1 cellular context compared by ENCODE assay signal in the genomic region with DNA sequence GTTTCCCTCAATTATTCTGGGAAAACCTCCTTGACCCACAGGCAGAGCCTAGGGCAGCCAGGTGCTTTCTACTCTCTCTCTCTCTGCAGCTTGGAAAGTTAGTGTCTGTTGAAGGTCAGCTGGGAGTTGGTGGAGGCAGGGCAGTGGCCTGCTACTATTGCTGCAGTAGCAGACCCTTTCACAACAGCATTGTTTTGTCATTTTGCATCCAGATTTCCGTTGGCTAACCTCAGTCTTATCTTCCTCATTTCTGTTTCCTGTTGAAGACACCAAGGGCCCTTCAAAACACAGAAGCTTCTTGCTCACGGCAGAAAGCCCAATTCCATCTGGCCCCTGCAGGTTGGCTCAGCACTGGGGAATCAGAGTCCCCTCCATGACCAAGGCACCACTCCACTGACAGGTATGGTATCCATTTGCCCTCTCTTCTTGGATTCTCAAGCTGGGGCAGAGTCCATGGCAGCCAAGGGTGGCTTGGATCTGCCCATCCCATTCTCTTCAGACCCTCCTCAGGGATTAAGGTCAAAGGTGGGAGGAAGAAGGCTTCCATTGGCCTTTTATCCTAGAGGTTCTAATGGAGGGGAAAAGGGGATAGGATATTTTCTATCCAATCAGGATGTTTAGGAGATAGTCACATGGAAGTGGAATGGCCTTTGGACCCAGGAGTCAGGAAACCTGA.
TF ChIP-seq lines count a peak whose summit lies in the region.

No MANE protein-coding gene starts in this region.

TF ChIP-seq in K562, 482 proteins besides CTCF, POLR2A, EP300 and RAD21 (continued from another document and continues in another):
- TF ChIP-seq, protein P1, sequence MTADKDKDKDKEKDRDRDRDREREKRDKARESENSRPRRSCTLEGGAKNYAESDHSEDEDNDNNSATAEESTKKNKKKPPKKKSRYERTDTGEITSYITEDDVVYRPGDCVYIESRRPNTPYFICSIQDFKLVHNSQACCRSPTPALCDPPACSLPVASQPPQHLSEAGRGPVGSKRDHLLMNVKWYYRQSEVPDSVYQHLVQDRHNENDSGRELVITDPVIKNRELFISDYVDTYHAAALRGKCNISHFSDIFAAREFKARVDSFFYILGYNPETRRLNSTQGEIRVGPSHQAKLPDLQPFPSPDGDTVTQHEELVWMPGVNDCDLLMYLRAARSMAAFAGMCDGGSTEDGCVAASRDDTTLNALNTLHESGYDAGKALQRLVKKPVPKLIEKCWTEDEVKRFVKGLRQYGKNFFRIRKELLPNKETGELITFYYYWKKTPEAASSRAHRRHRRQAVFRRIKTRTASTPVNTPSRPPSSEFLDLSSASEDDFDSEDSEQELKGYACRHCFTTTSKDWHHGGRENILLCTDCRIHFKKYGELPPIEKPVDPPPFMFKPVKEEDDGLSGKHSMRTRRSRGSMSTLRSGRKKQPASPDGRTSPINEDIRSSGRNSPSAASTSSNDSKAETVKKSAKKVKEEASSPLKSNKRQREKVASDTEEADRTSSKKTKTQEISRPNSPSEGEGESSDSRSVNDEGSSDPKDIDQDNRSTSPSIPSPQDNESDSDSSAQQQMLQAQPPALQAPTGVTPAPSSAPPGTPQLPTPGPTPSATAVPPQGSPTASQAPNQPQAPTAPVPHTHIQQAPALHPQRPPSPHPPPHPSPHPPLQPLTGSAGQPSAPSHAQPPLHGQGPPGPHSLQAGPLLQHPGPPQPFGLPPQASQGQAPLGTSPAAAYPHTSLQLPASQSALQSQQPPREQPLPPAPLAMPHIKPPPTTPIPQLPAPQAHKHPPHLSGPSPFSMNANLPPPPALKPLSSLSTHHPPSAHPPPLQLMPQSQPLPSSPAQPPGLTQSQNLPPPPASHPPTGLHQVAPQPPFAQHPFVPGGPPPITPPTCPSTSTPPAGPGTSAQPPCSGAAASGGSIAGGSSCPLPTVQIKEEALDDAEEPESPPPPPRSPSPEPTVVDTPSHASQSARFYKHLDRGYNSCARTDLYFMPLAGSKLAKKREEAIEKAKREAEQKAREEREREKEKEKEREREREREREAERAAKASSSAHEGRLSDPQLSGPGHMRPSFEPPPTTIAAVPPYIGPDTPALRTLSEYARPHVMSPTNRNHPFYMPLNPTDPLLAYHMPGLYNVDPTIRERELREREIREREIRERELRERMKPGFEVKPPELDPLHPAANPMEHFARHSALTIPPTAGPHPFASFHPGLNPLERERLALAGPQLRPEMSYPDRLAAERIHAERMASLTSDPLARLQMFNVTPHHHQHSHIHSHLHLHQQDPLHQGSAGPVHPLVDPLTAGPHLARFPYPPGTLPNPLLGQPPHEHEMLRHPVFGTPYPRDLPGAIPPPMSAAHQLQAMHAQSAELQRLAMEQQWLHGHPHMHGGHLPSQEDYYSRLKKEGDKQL (CRISPR knock-in tag; IDR thresholded peaks at IDR 0.05; ENCODE audit: borderline replicate concordance), result no peak
- TF ChIP-seq ZBTB17 (CRISPR knock-in tag; IDR thresholded peaks at IDR 0.05) (no peak), ZNF695 (CRISPR knock-in tag; IDR thresholded peaks at IDR 0.05) (no peak), ZNF212 (CRISPR knock-in tag; IDR thresholded peaks at IDR 0.05) (no peak), ZNF561 (CRISPR knock-in tag; conservative IDR thresholded peaks at IDR 0.05) (no peak), ZNF584 (CRISPR knock-in tag; IDR thresholded peaks at IDR 0.05; ENCODE audit: low read depth) (no peak), PYGO2 (tag; IDR thresholded peaks at IDR 0.05) (no peak), KDM1A (IDR thresholded peaks at IDR 0.05) (peak; percentile 65 to 80; a peak in 3 of 4 replicates), KLF1 (tag; IDR thresholded peaks at IDR 0.05) (no peak), SIN3B (IDR thresholded peaks at IDR 0.05; ENCODE audit: low read depth) (no peak), MCM7 (IDR thresholded peaks at IDR 0.05) (no peak), ZNF77 (CRISPR knock-in tag; IDR thresholded peaks at IDR 0.05) (no peak), PHF21A (IDR thresholded peaks at IDR 0.05; ENCODE audit: borderline replicate concordance, low read depth) (peak; percentile 80; the same call in 1 of the 2 replicates), ARNT (IDR thresholded peaks at IDR 0.05) (peak in 1 of 2 experiments; percentile 73; a peak in 2 of 4 replicates), MTF1 (CRISPR knock-in tag; IDR thresholded peaks at IDR 0.05; ENCODE audit: borderline replicate concordance) (no peak), FOXA1 (IDR thresholded peaks at IDR 0.05; ENCODE audit: borderline replicate concordance) (no peak), MYNN (IDR thresholded peaks at IDR 0.05) (peak; percentile 55; the same call in 1 of the 2 replicates), MYNN (CRISPR knock-in tag; IDR thresholded peaks at IDR 0.05) (no peak), PPARD (CRISPR knock-in tag; IDR thresholded peaks at IDR 0.05) (no peak), ZNF551 (CRISPR knock-in tag; IDR thresholded peaks at IDR 0.05) (no peak)
- TF ChIP-seq, protein P2, sequence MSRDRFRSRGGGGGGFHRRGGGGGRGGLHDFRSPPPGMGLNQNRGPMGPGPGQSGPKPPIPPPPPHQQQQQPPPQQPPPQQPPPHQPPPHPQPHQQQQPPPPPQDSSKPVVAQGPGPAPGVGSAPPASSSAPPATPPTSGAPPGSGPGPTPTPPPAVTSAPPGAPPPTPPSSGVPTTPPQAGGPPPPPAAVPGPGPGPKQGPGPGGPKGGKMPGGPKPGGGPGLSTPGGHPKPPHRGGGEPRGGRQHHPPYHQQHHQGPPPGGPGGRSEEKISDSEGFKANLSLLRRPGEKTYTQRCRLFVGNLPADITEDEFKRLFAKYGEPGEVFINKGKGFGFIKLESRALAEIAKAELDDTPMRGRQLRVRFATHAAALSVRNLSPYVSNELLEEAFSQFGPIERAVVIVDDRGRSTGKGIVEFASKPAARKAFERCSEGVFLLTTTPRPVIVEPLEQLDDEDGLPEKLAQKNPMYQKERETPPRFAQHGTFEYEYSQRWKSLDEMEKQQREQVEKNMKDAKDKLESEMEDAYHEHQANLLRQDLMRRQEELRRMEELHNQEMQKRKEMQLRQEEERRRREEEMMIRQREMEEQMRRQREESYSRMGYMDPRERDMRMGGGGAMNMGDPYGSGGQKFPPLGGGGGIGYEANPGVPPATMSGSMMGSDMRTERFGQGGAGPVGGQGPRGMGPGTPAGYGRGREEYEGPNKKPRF (IDR thresholded peaks at IDR 0.05; ENCODE audit: low read depth, low read length), result no peak
- TF ChIP-seq, protein P3, sequence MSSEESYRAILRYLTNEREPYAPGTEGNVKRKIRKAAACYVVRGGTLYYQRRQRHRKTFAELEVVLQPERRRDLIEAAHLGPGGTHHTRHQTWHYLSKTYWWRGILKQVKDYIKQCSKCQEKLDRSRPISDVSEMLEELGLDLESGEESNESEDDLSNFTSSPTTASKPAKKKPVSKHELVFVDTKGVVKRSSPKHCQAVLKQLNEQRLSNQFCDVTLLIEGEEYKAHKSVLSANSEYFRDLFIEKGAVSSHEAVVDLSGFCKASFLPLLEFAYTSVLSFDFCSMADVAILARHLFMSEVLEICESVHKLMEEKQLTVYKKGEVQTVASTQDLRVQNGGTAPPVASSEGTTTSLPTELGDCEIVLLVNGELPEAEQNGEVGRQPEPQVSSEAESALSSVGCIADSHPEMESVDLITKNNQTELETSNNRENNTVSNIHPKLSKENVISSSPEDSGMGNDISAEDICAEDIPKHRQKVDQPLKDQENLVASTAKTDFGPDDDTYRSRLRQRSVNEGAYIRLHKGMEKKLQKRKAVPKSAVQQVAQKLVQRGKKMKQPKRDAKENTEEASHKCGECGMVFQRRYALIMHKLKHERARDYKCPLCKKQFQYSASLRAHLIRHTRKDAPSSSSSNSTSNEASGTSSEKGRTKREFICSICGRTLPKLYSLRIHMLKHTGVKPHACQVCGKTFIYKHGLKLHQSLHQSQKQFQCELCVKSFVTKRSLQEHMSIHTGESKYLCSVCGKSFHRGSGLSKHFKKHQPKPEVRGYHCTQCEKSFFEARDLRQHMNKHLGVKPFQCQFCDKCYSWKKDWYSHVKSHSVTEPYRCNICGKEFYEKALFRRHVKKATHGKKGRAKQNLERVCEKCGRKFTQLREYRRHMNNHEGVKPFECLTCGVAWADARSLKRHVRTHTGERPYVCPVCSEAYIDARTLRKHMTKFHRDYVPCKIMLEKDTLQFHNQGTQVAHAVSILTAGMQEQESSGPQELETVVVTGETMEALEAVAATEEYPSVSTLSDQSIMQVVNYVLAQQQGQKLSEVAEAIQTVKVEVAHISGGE (CRISPR knock-in tag; IDR thresholded peaks at IDR 0.05), result no peak
- TF ChIP-seq, protein P4, sequence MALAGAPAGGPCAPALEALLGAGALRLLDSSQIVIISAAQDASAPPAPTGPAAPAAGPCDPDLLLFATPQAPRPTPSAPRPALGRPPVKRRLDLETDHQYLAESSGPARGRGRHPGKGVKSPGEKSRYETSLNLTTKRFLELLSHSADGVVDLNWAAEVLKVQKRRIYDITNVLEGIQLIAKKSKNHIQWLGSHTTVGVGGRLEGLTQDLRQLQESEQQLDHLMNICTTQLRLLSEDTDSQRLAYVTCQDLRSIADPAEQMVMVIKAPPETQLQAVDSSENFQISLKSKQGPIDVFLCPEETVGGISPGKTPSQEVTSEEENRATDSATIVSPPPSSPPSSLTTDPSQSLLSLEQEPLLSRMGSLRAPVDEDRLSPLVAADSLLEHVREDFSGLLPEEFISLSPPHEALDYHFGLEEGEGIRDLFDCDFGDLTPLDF (CRISPR knock-in tag; IDR thresholded peaks at IDR 0.05), result no peak
- TF ChIP-seq, protein P5, sequence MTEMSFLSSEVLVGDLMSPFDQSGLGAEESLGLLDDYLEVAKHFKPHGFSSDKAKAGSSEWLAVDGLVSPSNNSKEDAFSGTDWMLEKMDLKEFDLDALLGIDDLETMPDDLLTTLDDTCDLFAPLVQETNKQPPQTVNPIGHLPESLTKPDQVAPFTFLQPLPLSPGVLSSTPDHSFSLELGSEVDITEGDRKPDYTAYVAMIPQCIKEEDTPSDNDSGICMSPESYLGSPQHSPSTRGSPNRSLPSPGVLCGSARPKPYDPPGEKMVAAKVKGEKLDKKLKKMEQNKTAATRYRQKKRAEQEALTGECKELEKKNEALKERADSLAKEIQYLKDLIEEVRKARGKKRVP (CRISPR knock-in tag; IDR thresholded peaks at IDR 0.05), result no peak
- TF ChIP-seq, protein P6, sequence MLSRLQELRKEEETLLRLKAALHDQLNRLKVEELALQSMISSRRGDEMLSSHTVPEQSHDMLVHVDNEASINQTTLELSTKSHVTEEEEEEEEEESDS (CRISPR knock-in tag; IDR thresholded peaks at IDR 0.05), result no peak
- TF ChIP-seq, protein P7, sequence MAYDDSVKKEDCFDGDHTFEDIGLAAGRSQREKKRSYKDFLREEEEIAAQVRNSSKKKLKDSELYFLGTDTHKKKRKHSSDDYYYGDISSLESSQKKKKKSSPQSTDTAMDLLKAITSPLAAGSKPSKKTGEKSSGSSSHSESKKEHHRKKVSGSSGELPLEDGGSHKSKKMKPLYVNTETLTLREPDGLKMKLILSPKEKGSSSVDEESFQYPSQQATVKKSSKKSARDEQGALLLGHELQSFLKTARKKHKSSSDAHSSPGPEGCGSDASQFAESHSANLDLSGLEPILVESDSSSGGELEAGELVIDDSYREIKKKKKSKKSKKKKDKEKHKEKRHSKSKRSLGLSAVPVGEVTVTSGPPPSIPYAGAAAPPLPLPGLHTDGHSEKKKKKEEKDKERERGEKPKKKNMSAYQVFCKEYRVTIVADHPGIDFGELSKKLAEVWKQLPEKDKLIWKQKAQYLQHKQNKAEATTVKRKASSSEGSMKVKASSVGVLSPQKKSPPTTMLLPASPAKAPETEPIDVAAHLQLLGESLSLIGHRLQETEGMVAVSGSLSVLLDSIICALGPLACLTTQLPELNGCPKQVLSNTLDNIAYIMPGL (CRISPR knock-in tag; IDR thresholded peaks at IDR 0.05), result no peak
- TF ChIP-seq, protein P8, sequence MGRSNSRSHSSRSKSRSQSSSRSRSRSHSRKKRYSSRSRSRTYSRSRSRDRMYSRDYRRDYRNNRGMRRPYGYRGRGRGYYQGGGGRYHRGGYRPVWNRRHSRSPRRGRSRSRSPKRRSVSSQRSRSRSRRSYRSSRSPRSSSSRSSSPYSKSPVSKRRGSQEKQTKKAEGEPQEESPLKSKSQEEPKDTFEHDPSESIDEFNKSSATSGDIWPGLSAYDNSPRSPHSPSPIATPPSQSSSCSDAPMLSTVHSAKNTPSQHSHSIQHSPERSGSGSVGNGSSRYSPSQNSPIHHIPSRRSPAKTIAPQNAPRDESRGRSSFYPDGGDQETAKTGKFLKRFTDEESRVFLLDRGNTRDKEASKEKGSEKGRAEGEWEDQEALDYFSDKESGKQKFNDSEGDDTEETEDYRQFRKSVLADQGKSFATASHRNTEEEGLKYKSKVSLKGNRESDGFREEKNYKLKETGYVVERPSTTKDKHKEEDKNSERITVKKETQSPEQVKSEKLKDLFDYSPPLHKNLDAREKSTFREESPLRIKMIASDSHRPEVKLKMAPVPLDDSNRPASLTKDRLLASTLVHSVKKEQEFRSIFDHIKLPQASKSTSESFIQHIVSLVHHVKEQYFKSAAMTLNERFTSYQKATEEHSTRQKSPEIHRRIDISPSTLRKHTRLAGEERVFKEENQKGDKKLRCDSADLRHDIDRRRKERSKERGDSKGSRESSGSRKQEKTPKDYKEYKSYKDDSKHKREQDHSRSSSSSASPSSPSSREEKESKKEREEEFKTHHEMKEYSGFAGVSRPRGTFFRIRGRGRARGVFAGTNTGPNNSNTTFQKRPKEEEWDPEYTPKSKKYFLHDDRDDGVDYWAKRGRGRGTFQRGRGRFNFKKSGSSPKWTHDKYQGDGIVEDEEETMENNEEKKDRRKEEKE (IDR thresholded peaks at IDR 0.05; ENCODE audit: borderline replicate concordance in 1 of 2, control insufficient read depth in 1 of 2, low read depth in 2 of 2, low read length in 1 of 2), result no peak; a peak in 1 of 4 replicates
- TF ChIP-seq, protein P9, sequence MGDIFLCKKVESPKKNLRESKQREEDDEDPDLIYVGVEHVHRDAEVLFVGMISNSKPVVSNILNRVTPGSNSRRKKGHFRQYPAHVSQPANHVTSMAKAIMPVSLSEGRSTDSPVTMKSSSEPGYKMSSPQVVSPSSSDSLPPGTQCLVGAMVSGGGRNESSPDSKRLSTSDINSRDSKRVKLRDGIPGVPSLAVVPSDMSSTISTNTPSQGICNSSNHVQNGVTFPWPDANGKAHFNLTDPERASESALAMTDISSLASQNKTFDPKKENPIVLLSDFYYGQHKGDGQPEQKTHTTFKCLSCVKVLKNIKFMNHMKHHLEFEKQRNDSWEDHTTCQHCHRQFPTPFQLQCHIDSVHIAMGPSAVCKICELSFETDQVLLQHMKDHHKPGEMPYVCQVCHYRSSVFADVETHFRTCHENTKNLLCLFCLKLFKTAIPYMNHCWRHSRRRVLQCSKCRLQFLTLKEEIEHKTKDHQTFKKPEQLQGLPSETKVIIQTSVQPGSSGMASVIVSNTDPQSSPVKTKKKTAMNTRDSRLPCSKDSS (IDR thresholded peaks at IDR 0.05; ENCODE audit: low read depth, partially characterized antibody), result no peak
